In the genomic region with DNA sequence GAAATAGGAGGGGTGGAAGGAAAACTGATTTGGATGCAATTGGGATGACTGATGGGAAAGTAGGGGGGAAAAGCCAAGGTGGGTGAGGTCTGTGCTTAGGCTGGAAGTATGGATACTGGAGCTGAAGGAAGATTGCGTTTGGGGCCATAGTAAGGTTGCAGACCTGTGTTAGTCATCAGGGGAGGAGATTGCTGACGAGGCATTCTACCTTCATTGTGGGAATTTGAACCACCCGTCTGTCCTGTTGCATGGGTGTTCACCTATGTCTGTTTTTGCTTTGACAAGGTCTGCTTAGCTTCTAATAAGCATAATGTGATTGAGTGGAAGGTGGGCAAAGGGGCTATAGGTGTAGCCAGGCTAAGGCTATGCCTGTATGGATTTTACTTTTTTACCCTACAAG, we compare ENCODE assay signal across 33 cellular contexts.
"Had no signal": no experiment of that assay in that cellular context is flagged by ENCODE, and none has a peak within 500 bp of the region (broad histone marks: within the 10 kb centered on the region; RNA-seq: fewer than 3 reads in every experiment).

No MANE protein-coding gene starts in this region.

- H3K4me3 Mint-ChIP-seq: activated B cell treated with CpG ODN at 0.5 μM for 24 hours; activated CD8-positive, alpha-beta T cell treated with anti-CD3 and anti-CD28 coated beads for 36 hours; activated naive CD8-positive, alpha-beta T cell; activated T-cell treated with anti-CD3 and anti-CD28 coated beads, Interleukin-2, amount 50 U/mL, for 4 hours; activated T-helper 17 cell treated with anti-CD3 and anti-CD28 coated beads, Interleukin-2, amount 50 U/mL, for 72 hours; T-helper 17 cell; T-helper 2 cell treated with Interferon-gamma antibody and Interleukin-4, amounts not matched to agents 5 μg/mL and 100 μg/mL, for 36 hours had no signal

- H3K4me3 ChIP-seq: cardiac muscle cell, colonic mucosa, esophagus squamous epithelium, gastroesophageal sphincter, heart right ventricle had no signal

- H3K36me3 Mint-ChIP-seq: activated naive CD8-positive, alpha-beta T cell had no signal

- H3K4me1 Mint-ChIP-seq: activated B cell treated with CpG ODN at 0.5 μM for 24 hours; activated T-helper 17 cell treated with anti-CD3 and anti-CD28 coated beads, Interleukin-2, amount 50 U/mL, for 72 hours; T-helper 17 cell had no signal

- H3K9me3 ChIP-seq: colonic mucosa, esophagus squamous epithelium, gastroesophageal sphincter, heart right ventricle had no signal

- H3K36me3 ChIP-seq: brain microvascular endothelial cell, cardiac muscle cell, colonic mucosa, esophagus squamous epithelium, gastroesophageal sphincter, heart right ventricle, WERI-Rb-1 had no signal

- H3K4me1 ChIP-seq: colonic mucosa, esophagus squamous epithelium, heart right ventricle had no signal

- H3K9me3 Mint-ChIP-seq: activated B cell treated with CpG ODN at 0.5 μM for 24 hours; activated CD8-positive, alpha-beta T cell treated with anti-CD3 and anti-CD28 coated beads for 36 hours; activated T-cell treated with anti-CD3 and anti-CD28 coated beads, Interleukin-2, amount 50 U/mL, for 4 hours; activated T-helper 17 cell treated with anti-CD3 and anti-CD28 coated beads, Interleukin-2, amount 50 U/mL, for 72 hours; T-helper 2 cell treated with Interferon-gamma antibody and Interleukin-4, amounts not matched to agents 5 μg/mL and 100 μg/mL, for 36 hours had no signal

- H3K27ac ChIP-seq: brain microvascular endothelial cell, cardiac muscle cell, colonic mucosa, esophagus squamous epithelium, gastroesophageal sphincter, heart right ventricle, WERI-Rb-1 had no signal

- ATAC-seq: activated CD4-positive, CD25-positive, alpha-beta regulatory T cell treated with anti-CD3 and anti-CD28 coated beads, Interleukin-2, amount 50 U/mL, for 24 hours; activated CD8-positive, alpha-beta T cell treated with anti-CD3 and anti-CD28 coated beads for 36 hours; activated T-cell treated with anti-CD3 and anti-CD28 coated beads, Interleukin-2, amount 50 U/mL, for 4 hours; activated T-helper 17 cell treated with anti-CD3 and anti-CD28 coated beads, Interleukin-2, amount 50 U/mL, for 72 hours; gastroesophageal sphincter; heart right ventricle; T-helper 17 cell had no signal

- H3K27me3 Mint-ChIP-seq: T-helper 17 cell had no signal

- H3K27ac Mint-ChIP-seq: activated B cell treated with CpG ODN at 0.5 μM for 24 hours; activated CD8-positive, alpha-beta T cell treated with anti-CD3 and anti-CD28 coated beads for 36 hours; activated naive CD8-positive, alpha-beta T cell; activated T-helper 17 cell treated with anti-CD3 and anti-CD28 coated beads, Interleukin-2, amount 50 U/mL, for 72 hours; T-helper 17 cell; T-helper 2 cell treated with Interferon-gamma antibody and Interleukin-4, amounts not matched to agents 5 μg/mL and 100 μg/mL, for 36 hours had no signal

- FAIRE-seq: endometrium, endothelial cell of umbilical vein had no signal

- H3K27me3 ChIP-seq: brain microvascular endothelial cell, cardiac muscle cell, colonic mucosa, esophagus squamous epithelium, gastroesophageal sphincter, heart right ventricle had no signal

- DNase-seq: activated B cell treated with CpG ODN at 0.5 μM for 24 hours; activated CD4-positive, alpha-beta T cell treated with anti-CD3 and anti-CD28 coated beads for 48 hours; activated CD4-positive, alpha-beta T cell treated with anti-CD3 and anti-CD28 coated beads, Interleukin-2, amount 50 U/mL, for 1 hour; activated CD4-positive, alpha-beta T cell treated with anti-CD3 and anti-CD28 coated beads, Interleukin-2, amount 50 U/mL, for 48 hours; activated CD8-positive, alpha-beta memory T cell treated with anti-CD3 and anti-CD28 coated beads for 24 hours; activated CD8-positive, alpha-beta T cell treated with anti-CD3 and anti-CD28 coated beads for 36 hours; activated effector memory CD4-positive, alpha-beta T cell treated with Interleukin-2 at 50 U/mL for 16 hours; activated gamma-delta T cell treated with Interleukin-2 at 50 U/mL for 16 hours; activated naive CD4-positive, alpha-beta T cell treated with anti-CD3 and anti-CD28 coated beads, Interleukin-2, amount 50 U/mL, for 16 hours; activated naive CD4-positive, alpha-beta T cell treated with Interleukin-2 at 50 U/mL for 16 hours; activated T-cell treated with anti-CD3 and anti-CD28 coated beads, Interleukin-2, amount 50 U/mL, for 4 hours; amniotic stem cell; anterior cingulate cortex; brain microvascular endothelial cell; central memory CD4-positive, alpha-beta T cell; cerebellar nuclear complex; colonic mucosa; effector CD8-positive, alpha-beta T cell; esophagus squamous epithelium; foreskin melanocyte; heart right ventricle; T-helper 1 cell; T-helper 17 cell; T1000; WERI-Rb-1 had no signal
